8 cellular contexts compared by ENCODE assay signal in genomic region chrX:41116948-41117347, GRCh38. TPM values are rescaled to one million over a fixed set of nuclear protein-coding genes. Genes with fewer than 3 reads are reported as not detected.
DNase-seq lines count a peak whose midpoint lies in the region; ATAC-seq, FAIRE-seq and TF ChIP-seq lines count a peak whose summit lies in the region.

No MANE protein-coding gene starts in this region.

- H3K27ac ChIP-seq in VCaP, result peak overlapping the region; percentile 67
- no peak overlapping the region for H3K27ac ChIP-seq in small intestine (ENCODE audit: low read depth in 1 of 2, low read length in 1 of 2)

- peaks cover 35% of the 10 kb centered on the region for H3K36me3 Mint-ChIP-seq in nephron progenitor cell (ENCODE audit: low read depth)

- no peaks in the 10 kb centered on the region for H3K9me3 ChIP-seq in small intestine (ENCODE audit: control insufficient read depth, low read depth)

- H3K4me3 Mint-ChIP-seq in nephron progenitor cell, result no peak overlapping the region

- no peak for DNase-seq in activated CD4-positive, CD25-positive, alpha-beta regulatory T cell treated with anti-CD3 and anti-CD28 coated beads, Interleukin-2, amount 50 U/mL, for 72 hours
- peak; percentile 51 for DNase-seq in small intestine
- DNase-seq in OCI-M2 (lab: John Stamatoyannopoulos, UW; ENCODE audit: unreplicated experiment), result no peak
- DNase-seq in NCI-H526 (lab: John Stamatoyannopoulos, UW), result no peak
- DNase-seq in nephron progenitor cell, result no peak

- no peaks in the 10 kb centered on the region for H3K4me1 ChIP-seq in small intestine (ENCODE audit: control insufficient read depth in 2 of 2, insufficient read depth in 1 of 2, low read depth in 1 of 2, low read length in 1 of 2)

- no peak for FAIRE-seq in small intestine (lab: Jason Lieb, UNC)

- H3K27ac Mint-ChIP-seq in nephron progenitor cell, result no peak overlapping the region

- no peaks in the 10 kb centered on the region for H3K27me3 ChIP-seq in small intestine (ENCODE audit: control insufficient read depth in 2 of 2, insufficient read depth in 2 of 2, low read length in 2 of 2)

- H3K4me1 Mint-ChIP-seq in nephron progenitor cell, result peaks cover 18% of the 10 kb centered on the region

- no peak overlapping the region for H3K4me3 ChIP-seq in small intestine (ENCODE audit: low read depth in 1 of 2, low read length in 2 of 2)

- no peak for TF ChIP-seq CTCF in VCaP (conservative IDR thresholded peaks at IDR 0.05)
- no peak for TF ChIP-seq CTCF in nephron progenitor cell (IDR thresholded peaks at IDR 0.05)

- no peaks in the 10 kb centered on the region for H3K36me3 ChIP-seq in small intestine (ENCODE audit: control insufficient read depth in 2 of 2, insufficient read depth in 2 of 2, low read length in 2 of 2)

- 10 to 24% (median 10%) methylated on average over 4 of the region's 4 CpGs for whole genome bisulfite sequencing in small intestine, 3 donors

- H3K9me3 Mint-ChIP-seq in nephron progenitor cell, result peaks cover 39% of the 10 kb centered on the region

- no peaks in the 10 kb centered on the region for H3K27me3 Mint-ChIP-seq in nephron progenitor cell (ENCODE audit: low read depth, poor library complexity)

- peak; percentile 77 for ATAC-seq in activated CD4-positive, CD25-positive, alpha-beta regulatory T cell treated with anti-CD3 and anti-CD28 coated beads, Interleukin-2, amount 50 U/mL, for 24 hours
- ATAC-seq in HG02938 (IDR thresholded peaks at IDR 0.05; ENCODE audit: unreplicated experiment), result peak; percentile 83

RNA-seq across cellular contexts. Expression of gene USP9X, which starts 31.7 kb away (rescaled TPM):
- polyA plus RNA-seq in small intestine, result 10 to 100 TPM; 15.1 to 16.8 (median 15.7) TPM
